12 cellular contexts compared by ENCODE assay signal in the genomic region with DNA sequence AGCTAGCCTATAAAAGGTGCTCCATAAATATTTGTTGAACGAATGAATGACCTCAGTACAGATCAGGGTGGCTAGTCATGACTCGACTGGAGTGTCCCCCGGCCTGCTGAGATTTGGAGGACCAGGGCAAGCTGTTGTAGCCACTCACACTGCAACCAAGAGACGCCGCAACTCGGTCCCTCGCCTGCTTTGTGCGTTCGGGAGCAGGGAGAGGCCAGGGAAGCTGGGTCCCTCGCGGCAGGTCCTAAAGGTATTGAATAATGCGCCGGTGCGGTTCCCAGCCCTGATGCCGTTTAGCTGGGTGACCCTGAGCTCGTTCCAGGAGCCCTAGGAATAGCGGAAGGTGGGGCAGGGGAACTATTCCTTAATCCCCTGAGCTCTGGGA. TPM values are rescaled to one million over a fixed set of nuclear protein-coding genes. Genes with fewer than 3 reads are reported as not detected.
A peak's percentile ranks its signal among the peaks of the same experiment; 100 is the strongest.
DNase-seq lines count a peak whose midpoint lies in the region; ATAC-seq, FAIRE-seq and TF ChIP-seq lines count a peak whose summit lies in the region.
"Had no signal": no experiment of that assay in that cellular context is flagged by ENCODE, and none has a peak within 500 bp of the region (broad histone marks: within the 10 kb centered on the region; RNA-seq: fewer than 3 reads in every experiment).

No MANE protein-coding gene starts in this region.

- H3K36me3 ChIP-seq in GM12878 (ENCODE audit: control insufficient read depth in 2 of 2, insufficient read depth in 2 of 2, low read length in 1 of 2), result no peaks in the 10 kb centered on the region
- no peaks in the 10 kb centered on the region for H3K36me3 ChIP-seq in mesenchymal stem cell (ENCODE audit: control insufficient read depth in 1 of 2, insufficient read depth in 2 of 2, low read depth in 1 of 2, low read length in 2 of 2)
- H3K36me3 ChIP-seq in skeletal muscle satellite cell (ENCODE audit: insufficient read depth, low read length), result no peaks in the 10 kb centered on the region

- DNase-seq in H9, result no peak
- no peak for DNase-seq in GM12878 (ENCODE audit: low read depth, low spot score)
- DNase-seq in mesenchymal stem cell, result no peak
- no peak for DNase-seq in NCI-H510A (lab: John Stamatoyannopoulos, UW)
- DNase-seq in activated CD4-positive, alpha-beta T cell treated with anti-CD3 and anti-CD28 coated beads for 36 hours, result no peak
- no peak for DNase-seq in T1000 (lab: John Stamatoyannopoulos, UW)
- DNase-seq: DMS79 had no signal

- no peak overlapping the region for H3K4ac ChIP-seq in H9 (ENCODE audit: low read depth, low read length)
- H3K4ac ChIP-seq in mesenchymal stem cell (ENCODE audit: low read depth in 1 of 2, low read length in 2 of 2), result peak overlapping the region; percentile 69 to 70

- H4K5ac ChIP-seq in H9 (ENCODE audit: insufficient read length, low read depth, low read length), result no peak overlapping the region

- no peaks in the 10 kb centered on the region for H3K79me1 ChIP-seq in H9 (ENCODE audit: insufficient read depth, low read depth, low read length, poor library complexity, severe bottlenecking)
- H3K79me1 ChIP-seq in mesenchymal stem cell (replicated peaks; ENCODE audit: low read length, poor library complexity, severe bottlenecking), result peaks cover 5% of the 10 kb centered on the region

- H3T11ph ChIP-seq in H9 (ENCODE audit: low read length), result no peak overlapping the region

- H3K56ac ChIP-seq in H9 (ENCODE audit: insufficient read length, low read depth, low read length), result no peak overlapping the region

- H4K20me1 ChIP-seq in H9 (ENCODE audit: control insufficient read depth, insufficient read depth, insufficient read length) (no peaks in the 10 kb centered on the region), GM12878 (ENCODE audit: control insufficient read depth, insufficient read depth) (no peaks in the 10 kb centered on the region)

- H3K9ac ChIP-seq in H9 (ENCODE audit: extremely low read depth, insufficient read length, low read length) (no peak overlapping the region), GM12878 (ENCODE audit: control insufficient read depth, insufficient read depth, low read length) (no peak overlapping the region), mesenchymal stem cell (ENCODE audit: low read length) (peak overlapping the region; percentile 68), skeletal muscle satellite cell (ENCODE audit: low read depth, low read length) (peak overlapping the region; percentile 59)

- no peak overlapping the region for H2BK15ac ChIP-seq in H9 (ENCODE audit: low read depth, low read length)
- peak overlapping the region; percentile 8 for H2BK15ac ChIP-seq in mesenchymal stem cell (ENCODE audit: low read depth, poor library complexity, severe bottlenecking)

- TF ChIP-seq EP300 in GM12878 (IDR thresholded peaks at IDR 0.05; ENCODE audit: borderline replicate concordance in 1 of 2, control insufficient read depth in 1 of 2, low read depth in 2 of 2, low read length in 2 of 2), result no peak

- CTCF ChIA-PET in GM12878 (lab: Yijun Ruan, JAX), result interaction anchor here (0.7 to 3.5 kb wide), 7 partner anchors 9 to 102 kb away, joined by 3 to 18 read pairs (median 4); no protein-coding TSS in a partner anchor
- CTCF ChIA-PET in activated CD4-positive, alpha-beta T cell treated with anti-CD3 and anti-CD28 coated beads for 36 hours (lab: Charles Lee), result interaction anchor here (0.6 to 1.2 kb wide), 5 partner anchors 16 to 243 kb away, joined by 3 to 5 read pairs (median 3); no protein-coding TSS in a partner anchor

- H2BK5ac ChIP-seq in H9 (ENCODE audit: insufficient read length, low read length) (no peak overlapping the region), mesenchymal stem cell (ENCODE audit: low read depth, low read length, poor library complexity, severe bottlenecking) (peak overlapping the region; percentile 81)

- TF ChIP-seq CTCF in H9 (conservative IDR thresholded peaks at IDR 0.05), result no peak
- TF ChIP-seq CTCF in GM12878 (IDR thresholded peaks at IDR 0.05 in 2 of 3, conservative IDR thresholded peaks at IDR 0.05 in 1 of 3; ENCODE audit: control insufficient read depth in 2 of 3, extremely low read depth in 1 of 3, insufficient read depth in 1 of 3, low read depth in 3 of 3, low read length in 3 of 3), result no peak

- H3K4me1 ChIP-seq in H9 (ENCODE audit: insufficient read depth, low read length) (peaks cover 25% of the 10 kb centered on the region; the same call in 1 of the 2 replicates), GM12878 (ENCODE audit: control insufficient read depth, insufficient read depth, low read length) (peaks cover 7% of the 10 kb centered on the region), mesenchymal stem cell (ENCODE audit: control insufficient read depth, insufficient read depth, low read depth, low read length) (peaks cover 26% of the 10 kb centered on the region), skeletal muscle satellite cell (ENCODE audit: control insufficient read depth, insufficient read depth, low read length) (peaks cover 35% of the 10 kb centered on the region)

- peak overlapping the region; percentile 6; the same call in 1 of the 2 replicates for H3K14ac ChIP-seq in H9 (ENCODE audit: insufficient read depth, low read length)
- peak overlapping the region in 1 of 2 experiments; percentile 67 for H3K14ac ChIP-seq in mesenchymal stem cell (ENCODE audit: low read length in 2 of 2)

- RAD21 ChIA-PET in GM12878 (lab: Charles Lee; ENCODE audit: unreplicated experiment), result interaction anchor here (0.8 to 2.4 kb wide), 6 partner anchors 8 to 769 kb away, joined by 3 to 12 read pairs (median 5); no protein-coding TSS in a partner anchor

- BruUV-seq in GM12878 (replicated peaks; lab: Mats Ljungman, UMichigan), result TSS peak; percentile 51

- in situ Hi-C loops in GM12878 (cut with MboI), result no loop called here

- H3K27ac ChIP-seq in H9 (ENCODE audit: insufficient read length, low read depth, low read length) (no peak overlapping the region), GM12878 (ENCODE audit: control insufficient read depth, insufficient read depth) (no peak overlapping the region), mesenchymal stem cell (ENCODE audit: low read length, poor library complexity, severe bottlenecking) (peak overlapping the region; percentile 96)

- H3K27me3 ChIP-seq in H9 (ENCODE audit: insufficient read depth, low read length) (peaks cover 3% of the 10 kb centered on the region; the same call in 1 of the 2 replicates), GM12878 (replicated peaks in 1 of 2; ENCODE audit: control insufficient read depth in 2 of 2, insufficient read depth in 2 of 2, low read length in 1 of 2) (peaks cover 2 to 11% of the 10 kb centered on the region in 2 experiments), mesenchymal stem cell (ENCODE audit: control insufficient read depth in 1 of 2, insufficient read depth in 1 of 2, low read length in 2 of 2) (peaks cover 0 to 49% of the 10 kb centered on the region in 2 experiments), skeletal muscle satellite cell (ENCODE audit: control insufficient read depth, insufficient read depth, low read length) (peaks cover 65% of the 10 kb centered on the region)

- POLR2A ChIA-PET in GM12878 (lab: Charles Lee), result interaction anchor here (0.9 to 3.2 kb wide), 5 partner anchors 8 to 109 kb away, joined by 4 to 14 read pairs (median 6); partner anchors contain the start of gene HACD3
- POLR2A ChIA-PET in activated CD4-positive, alpha-beta T cell treated with anti-CD3 and anti-CD28 coated beads for 36 hours (lab: Charles Lee), result no interaction called here

- peak overlapping the region; percentile 61 for H3K4me2 ChIP-seq in H9 (ENCODE audit: insufficient read depth, insufficient read length, low read length)
- peak overlapping the region; percentile 9; the same call in 1 of the 2 replicates for H3K4me2 ChIP-seq in GM12878 (ENCODE audit: control insufficient read depth, insufficient read depth)
- peak overlapping the region; percentile 60 for H3K4me2 ChIP-seq in mesenchymal stem cell (ENCODE audit: low read length, poor library complexity, severe bottlenecking)
- H3K4me2 ChIP-seq in skeletal muscle satellite cell (ENCODE audit: low read length), result peak overlapping the region; percentile 94

- no CpG with 5 or more reads among the region's 17 CpGs for WGBS in H9 (ENCODE audit: extremely low coverage, insufficient read length, low lambda C conversion rate)
- WGBS in GM12878 (ENCODE audit: insufficient coverage, insufficient replicate concordance, low lambda C conversion rate, missing lambda C conversion rate), result 55% methylated on average over 17 of the region's 17 CpGs
- 12% methylated on average over 16 of the region's 17 CpGs for WGBS in mesenchymal stem cell

- peaks cover 2 to 11% (median 3%) of the 10 kb centered on the region in 3 experiments; a peak in 6 of 7 replicates for H3K36me3 Mint-ChIP-seq in H9 (ENCODE audit: insufficient read depth in 1 of 3, low read depth in 3 of 3)
- no peaks in the 10 kb centered on the region for H3K36me3 Mint-ChIP-seq in activated CD4-positive, alpha-beta T cell treated with anti-CD3 and anti-CD28 coated beads for 36 hours (ENCODE audit: low read depth)

- SMC1A ChIA-PET in GM12878 (lab: Charles Lee; ENCODE audit: uncharacterized antibody, unreplicated experiment), result interaction anchor here (0.8 to 3.6 kb wide), 7 partner anchors 10 to 128 kb away, joined by 3 to 38 read pairs (median 3); no protein-coding TSS in a partner anchor

- peaks cover 19% of the 10 kb centered on the region for H3K23me2 ChIP-seq in H9 (ENCODE audit: insufficient read length, low read depth, low read length, poor library complexity, severe bottlenecking)

- H3K4me3 Mint-ChIP-seq in H9, result peak overlapping the region; percentile 97 to 100
- H3K4me3 Mint-ChIP-seq in activated CD4-positive, alpha-beta T cell treated with anti-CD3 and anti-CD28 coated beads for 36 hours, result no peak overlapping the region

- H3K18ac ChIP-seq in H9 (ENCODE audit: insufficient read length, low read depth, low read length), result no peak overlapping the region
- peak overlapping the region; percentile 61 to 76 for H3K18ac ChIP-seq in mesenchymal stem cell (ENCODE audit: low read depth in 1 of 2, low read length in 2 of 2)

- TF ChIP-seq POLR2A in GM12878 (IDR thresholded peaks at IDR 0.05; ENCODE audit: low read depth, low read length), result no peak

- intact Hi-C loops in GM12878 (cut with micrococcal nuclease; ENCODE audit: unreplicated experiment), result no loop called here
- intact Hi-C loops in activated CD4-positive, alpha-beta T cell treated with anti-CD3 and anti-CD28 coated beads for 36 hours (cut with DNase I, micrococcal nuclease), result no loop called here

- H2AFZ ChIP-seq in H9 (ENCODE audit: low read length) (no peak overlapping the region), GM12878 (ENCODE audit: control insufficient read depth, low read depth, low read length) (no peak overlapping the region), mesenchymal stem cell (ENCODE audit: low read depth, low read length) (peak overlapping the region; percentile 43)

- TF ChIP-seq RAD21 in GM12878 (IDR thresholded peaks at IDR 0.05; ENCODE audit: insufficient read depth, low read depth, low read length), result no peak

- no peak overlapping the region for H4K8ac ChIP-seq in H9 (replicated peaks; ENCODE audit: insufficient read length, low read depth, low read length)
- H4K8ac ChIP-seq in mesenchymal stem cell (ENCODE audit: low read length), result peak overlapping the region; percentile 61

- no peak overlapping the region for H4K91ac ChIP-seq in H9 (ENCODE audit: insufficient read length, low read depth, low read length)
- peak overlapping the region; percentile 62 for H4K91ac ChIP-seq in mesenchymal stem cell (ENCODE audit: low read length)

- H2AK5ac ChIP-seq in H9 (ENCODE audit: insufficient read length, low read length), result no peak overlapping the region
- peak overlapping the region; percentile 64 for H2AK5ac ChIP-seq in mesenchymal stem cell (ENCODE audit: low read length, severe bottlenecking)

- no peak for FAIRE-seq in GM12878 (lab: Jason Lieb, UNC)
- FAIRE-seq: bronchial epithelial cell had no signal

- H2BK12ac ChIP-seq in H9 (ENCODE audit: insufficient read length, low read depth, low read length) (no peak overlapping the region), mesenchymal stem cell (ENCODE audit: low read length in 2 of 2) (peak overlapping the region; percentile 59 to 75)

- peaks cover 17% of the 10 kb centered on the region for H3K27me3 Mint-ChIP-seq in H9 (ENCODE audit: low read depth)
- H3K27me3 Mint-ChIP-seq in activated CD4-positive, alpha-beta T cell treated with anti-CD3 and anti-CD28 coated beads for 36 hours, result peaks cover 64% of the 10 kb centered on the region

- H3K4me1 Mint-ChIP-seq in H9, result peaks cover 67 to 81% of the 10 kb centered on the region in 2 experiments
- H3K4me1 Mint-ChIP-seq in activated CD4-positive, alpha-beta T cell treated with anti-CD3 and anti-CD28 coated beads for 36 hours, result peaks cover 10% of the 10 kb centered on the region

- H3K4me3 ChIP-seq in GM12878 (peak overlapping the region; percentile 58; the same call in 1 of the 2 replicates), mesenchymal stem cell (ENCODE audit: insufficient read depth in 1 of 2, low read depth in 1 of 2, low read length in 2 of 2) (peak overlapping the region; percentile 53 to 96), skeletal muscle satellite cell (ENCODE audit: low read length) (peak overlapping the region; percentile 67)

- H2BK120ac ChIP-seq in H9 (ENCODE audit: low read depth, low read length, poor library complexity, severe bottlenecking) (no peak overlapping the region), mesenchymal stem cell (ENCODE audit: low read depth, low read length) (peak overlapping the region; percentile 55)

- no peak overlapping the region for H2BK20ac ChIP-seq in H9 (ENCODE audit: low read depth, low read length, poor library complexity, severe bottlenecking)

- H3K9me3 Mint-ChIP-seq in H9, result peaks cover 0 to 2% of the 10 kb centered on the region in 2 experiments; a peak in 2 of 5 replicates
- H3K9me3 Mint-ChIP-seq in activated CD4-positive, alpha-beta T cell treated with anti-CD3 and anti-CD28 coated beads for 36 hours (ENCODE audit: low read depth), result no peaks in the 10 kb centered on the region

- ATAC-seq in GM12878 (no peak), GM21529 (IDR thresholded peaks at IDR 0.05; ENCODE audit: unreplicated experiment) (no peak)
- no peak for ATAC-seq in activated CD4-positive, alpha-beta T cell treated with anti-CD3 and anti-CD28 coated beads for 36 hours
- ATAC-seq: activated CD8-positive, alpha-beta T cell treated with anti-CD3 and anti-CD28 coated beads, Interleukin-2, amount 10 ng/mL, durations not matched to agents 7 days and 5 days; stimulated activated naive CD8-positive, alpha-beta T cell treated with anti-CD3 and anti-CD28 coated beads, Interleukin-15, Interleukin-2, amounts not matched to agents 100 U/mL and 50 U/mL, for 24 hours had no signal

- H3K9me3 ChIP-seq in H9 (ENCODE audit: control insufficient read depth, low read depth, low read length) (no peaks in the 10 kb centered on the region), GM12878 (replicated peaks; ENCODE audit: control insufficient read depth, insufficient read depth, low read length) (no peaks in the 10 kb centered on the region), mesenchymal stem cell (ENCODE audit: control insufficient read depth, low read length) (no peaks in the 10 kb centered on the region), skeletal muscle satellite cell (replicated peaks; ENCODE audit: low read length) (no peaks in the 10 kb centered on the region)

- peak overlapping the region; percentile 29 to 88 (median 39); a peak in 6 of 7 replicates for H3K27ac Mint-ChIP-seq in H9
- no peak overlapping the region for H3K27ac Mint-ChIP-seq in activated CD4-positive, alpha-beta T cell treated with anti-CD3 and anti-CD28 coated beads for 36 hours
- H3K27ac Mint-ChIP-seq: activated CD8-positive, alpha-beta T cell treated with anti-CD3 and anti-CD28 coated beads, Interleukin-2, amount 10 ng/mL, durations not matched to agents 7 days and 5 days had no signal

- H3K79me2 ChIP-seq in H9 (ENCODE audit: insufficient read depth, low read length) (no peaks in the 10 kb centered on the region), GM12878 (ENCODE audit: control insufficient read depth, insufficient read depth, low read length) (no peaks in the 10 kb centered on the region)

- H3K23ac ChIP-seq in H9 (ENCODE audit: insufficient read length, low read depth, low read length) (no peak overlapping the region), mesenchymal stem cell (ENCODE audit: low read length in 2 of 2) (peak overlapping the region in 1 of 2 experiments; percentile 46)

RNA-seq across cellular contexts. Expression of gene IGDCC4, which starts 1.8 kb away (rescaled TPM):
- total RNA-seq in H9 (2021), result 19.8 and 21.7 TPM in 2 replicates
- 10.0 and 14.3 TPM in 2 replicates for total RNA-seq in GM12878 (2013; cell fraction: nucleolus; rRNA removed)
- total RNA-seq in GM12878 (2014; rRNA removed), result 0.05 and 0.06 TPM in 2 replicates
- 0.04 and 0.09 TPM in 2 replicates for total RNA-seq in GM12878 (2014; rRNA removed; fragmentation: Illumina TruSeq; extraction: Trizol)
- total RNA-seq in GM12878 (2021), result 0.21 and 0.74 TPM in 2 replicates
- 0.16 TPM for polyA plus RNA-seq in GM12878 (2011; ENCODE audit: low read depth)
- polyA plus RNA-seq in GM12878 (2011; rRNA removed), result 0.18 and 0.27 TPM in 2 replicates
- polyA plus RNA-seq in GM12878 (2011; cell fraction: cytosol; rRNA removed), result 0.19 and 0.22 TPM in 2 replicates
- 1.8 and 2.2 TPM in 2 replicates for polyA plus RNA-seq in GM12878 (2011; cell fraction: nucleus; rRNA removed)
- polyA plus RNA-seq in GM12878 (2012), result 0.37 and 0.55 TPM in 2 replicates
- polyA plus RNA-seq in GM12878 (2014; fragmentation: Illumina TruSeq; extraction: Trizol), result 0.18 and 0.29 TPM in 2 replicates
- under 1 TPM; 0.08 to 0.16 TPM for polyA plus RNA-seq in GM12878 (2014; fragmentation: Nextera tagmentation; extraction: Ambion mirVana)
- polyA plus RNA-seq in GM12878 (2014; rRNA removed), result 0.24 and 0.41 TPM in 2 replicates
- under 1 TPM; 0.06 to 0.17 TPM for polyA plus RNA-seq in GM12878 (2016; fragmentation: Nextera tagmentation; extraction: Ambion mirVana)
- polyA minus RNA-seq in GM12878 (2011; rRNA and poly(A)+ RNA removed), result 0.15 and 1.8 TPM in 2 replicates
- polyA minus RNA-seq in GM12878 (2011; cell fraction: cytosol; rRNA and poly(A)+ RNA removed), result not detected in 2 replicates
- polyA minus RNA-seq in GM12878 (2011; cell fraction: nucleus; rRNA and poly(A)+ RNA removed), result 0.97 and 1.1 TPM in 2 replicates
- 14.9 TPM for polyA plus RNA-seq in mesenchymal stem cell (2013, experiment 1 of 2)
- polyA plus RNA-seq in mesenchymal stem cell (2013, experiment 2 of 2), result 17.1 TPM
- total RNA-seq in skeletal muscle satellite cell (2012; rRNA removed), result under 0.01 and 0.22 TPM in 2 replicates
- under 1 TPM; 0.16 to 0.18 TPM for total RNA-seq in activated CD4-positive, alpha-beta T cell treated with anti-CD3 and anti-CD28 coated beads for 36 hours

RNA-seq across cellular contexts. Expression of gene IGDCC3, which starts 43.2 kb away (rescaled TPM):
- 17.9 and 18.9 TPM in 2 replicates for total RNA-seq in H9 (2021)
- not detected in 2 replicates for total RNA-seq in GM12878 (2013; cell fraction: nucleolus; rRNA removed)
- total RNA-seq in GM12878 (2014; rRNA removed), result not detected in 2 replicates
- not detected in 2 replicates for total RNA-seq in GM12878 (2014; rRNA removed; fragmentation: Illumina TruSeq; extraction: Trizol)
- 0.10 and 0.13 TPM in 2 replicates for total RNA-seq in GM12878 (2021)
- not detected for polyA plus RNA-seq in GM12878 (2011; ENCODE audit: low read depth)
- polyA plus RNA-seq in GM12878 (2011; rRNA removed), result not detected in 2 replicates
- not detected in 2 replicates for polyA plus RNA-seq in GM12878 (2011; cell fraction: cytosol; rRNA removed)
- not detected in 2 replicates for polyA plus RNA-seq in GM12878 (2011; cell fraction: nucleus; rRNA removed)
- not detected in 2 replicates for polyA plus RNA-seq in GM12878 (2012)
- not detected in 2 replicates for polyA plus RNA-seq in GM12878 (2014; fragmentation: Illumina TruSeq; extraction: Trizol)
- not detected for polyA plus RNA-seq in GM12878 (2014; fragmentation: Nextera tagmentation; extraction: Ambion mirVana)
- not detected in 2 replicates for polyA plus RNA-seq in GM12878 (2014; rRNA removed)
- polyA plus RNA-seq in GM12878 (2016; fragmentation: Nextera tagmentation; extraction: Ambion mirVana), result under 1 TPM; 0.15 to 0.20 TPM
- polyA minus RNA-seq in GM12878 (2011; rRNA and poly(A)+ RNA removed), result not detected in 2 replicates
- not detected in 2 replicates for polyA minus RNA-seq in GM12878 (2011; cell fraction: cytosol; rRNA and poly(A)+ RNA removed)
- polyA minus RNA-seq in GM12878 (2011; cell fraction: nucleus; rRNA and poly(A)+ RNA removed), result not detected in 2 replicates
- polyA plus RNA-seq in mesenchymal stem cell (2013, experiment 1 of 2), result 4.8 TPM
- 4.8 TPM for polyA plus RNA-seq in mesenchymal stem cell (2013, experiment 2 of 2)
- not detected in 2 replicates for total RNA-seq in skeletal muscle satellite cell (2012; rRNA removed)
- not detected for total RNA-seq in activated CD4-positive, alpha-beta T cell treated with anti-CD3 and anti-CD28 coated beads for 36 hours
- total RNA-seq: activated CD8-positive, alpha-beta T cell treated with anti-CD3 and anti-CD28 coated beads, Interleukin-2, amount 10 ng/mL, durations not matched to agents 7 days and 5 days; bronchial epithelial cell had no signal

Comparison
In these comparisons a context has a peak if more than half of its experiments do, and no peak if none do; other contexts are left out.
1. H3K4me2 ChIP-seq: peak in every context shown above with its lines; median percentile 94 in skeletal muscle satellite cell; 61 in H9; 60 in mesenchymal stem cell; 9 in GM12878.
2. H3K9ac ChIP-seq: peak in mesenchymal stem cell (single experiment) and skeletal muscle satellite cell (single experiment); none in H9 (single experiment) and GM12878 (single experiment).
3. RNA of gene IGDCC3, which starts 43.2 kb away (total RNA-seq): 17.9 to 18.9 TPM in H9; 0.10 to 0.13 TPM in GM12878 and not detected in activated CD4-positive, alpha-beta T cell treated with anti-CD3 and anti-CD28 coated beads for 36 hours; every median in the first group is over 10 times any median in the second.
4. Peak in every context shown above with its lines, with median percentiles within 50 percentile points of each other: H3K4me3 ChIP-seq.